ENCODE assay signal across 23 cellular contexts in the genomic region with DNA sequence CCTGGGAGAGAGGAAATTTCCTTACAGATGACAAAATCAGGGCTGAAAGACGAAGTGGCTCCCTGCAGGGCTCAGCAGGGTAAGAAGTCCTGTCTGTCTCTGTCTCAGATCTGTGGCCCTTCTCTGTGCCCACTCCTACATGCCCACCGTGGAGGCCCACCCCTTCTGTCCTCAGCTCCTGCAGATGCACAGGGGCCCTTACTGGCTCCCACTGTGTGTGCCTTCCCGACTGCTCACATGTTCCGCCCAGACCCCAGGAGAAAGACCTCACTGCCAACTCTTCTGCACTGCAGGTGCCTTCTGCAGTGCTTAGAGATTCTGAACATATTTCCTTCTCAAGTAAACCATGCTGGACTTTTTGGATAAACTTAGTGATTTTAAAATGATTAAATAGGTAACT. TPM values are rescaled to one million over a fixed set of nuclear protein-coding genes. Genes with fewer than 3 reads are reported as not detected.
DNase-seq lines count a peak whose midpoint lies in the region; ATAC-seq and TF ChIP-seq lines count a peak whose summit lies in the region.
"Had no signal": no experiment of that assay in that cellular context is flagged by ENCODE, and none has a peak within 500 bp of the region (broad histone marks: within the 10 kb centered on the region; RNA-seq: fewer than 3 reads in every experiment).

No MANE protein-coding gene starts in this region.

- H3F3A ChIP-seq in GM23338 (replicated peaks; ENCODE audit: low read depth) = no peaks in the 10 kb centered on the region

- no peak overlapping the region for H3K4me2 ChIP-seq in GM23338
- H3K4me2 ChIP-seq in osteoblast (ENCODE audit: insufficient read depth, low read length) = no peak overlapping the region
- H3K4me2 ChIP-seq: SK-N-SH had no signal

- H3K27me3 Mint-ChIP-seq in GM23338 (ENCODE audit: insufficient read depth, low read depth, poor library complexity) (peaks cover 37% of the 10 kb centered on the region), natural killer cell (ENCODE audit: low read depth in 2 of 2) (peaks cover 48 to 54% of the 10 kb centered on the region in 2 donors)
- H3K27me3 Mint-ChIP-seq in activated T-helper 1 cell treated with anti-CD3 and anti-CD28 coated beads, Interleukin-12 subunit alpha, Interleukin-12 subunit beta, Interleukin-2, Interleukin-4 antibody, amounts not matched to agents 30 ng/mL and 10 ng/mL and 1 ng/mL, durations not matched to agents 14 hours and 24 hours and 36 hours (ENCODE audit: insufficient read depth) = peaks cover 66% of the 10 kb centered on the region
- H3K27me3 Mint-ChIP-seq in activated naive CD4-positive, alpha-beta T cell treated with anti-CD3 and anti-CD28 coated beads for 36 hours (ENCODE audit: low read depth) = peaks cover 56% of the 10 kb centered on the region

- peaks cover 29% of the 10 kb centered on the region for H3K4me1 Mint-ChIP-seq in GM23338
- peaks cover 5% of the 10 kb centered on the region for H3K4me1 Mint-ChIP-seq in activated T-helper 1 cell treated with anti-CD3 and anti-CD28 coated beads, Interleukin-12 subunit alpha, Interleukin-12 subunit beta, Interleukin-2, Interleukin-4 antibody, amounts not matched to agents 30 ng/mL and 10 ng/mL and 1 ng/mL, durations not matched to agents 14 hours and 24 hours and 36 hours (ENCODE audit: low read depth)
- H3K4me1 Mint-ChIP-seq in natural killer cell = peaks cover 5 to 9% of the 10 kb centered on the region in 2 donors
- peaks cover 4% of the 10 kb centered on the region for H3K4me1 Mint-ChIP-seq in activated naive CD4-positive, alpha-beta T cell treated with anti-CD3 and anti-CD28 coated beads for 36 hours (ENCODE audit: low read depth)

- H3K79me2 ChIP-seq in GM23338 (replicated peaks; ENCODE audit: insufficient read depth) (peaks cover 17% of the 10 kb centered on the region), osteoblast (ENCODE audit: insufficient read depth, low read length) (no peaks in the 10 kb centered on the region)

- ATAC-seq in GM23338 (no peak), natural killer cell (no peak), SK-N-SH treated with all-trans-retinoic acid at 6 μM for 48 hours (no peak), HG02678 (IDR thresholded peaks at IDR 0.05; ENCODE audit: unreplicated experiment) (no peak)
- ATAC-seq: HepG2 had no signal

- H3K9me3 ChIP-seq in osteoblast (ENCODE audit: low read depth, low read length) = no peaks in the 10 kb centered on the region
- H3K9me3 ChIP-seq: SK-N-SH had no signal

- H3K27ac ChIP-seq in GM23338 (ENCODE audit: low read depth) (no peak overlapping the region), osteoblast (ENCODE audit: low read depth, low read length) (no peak overlapping the region)
- H3K27ac ChIP-seq: C4-2B had no signal

- no peaks in the 10 kb centered on the region for H3K9me3 Mint-ChIP-seq in GM23338
- no peaks in the 10 kb centered on the region for H3K9me3 Mint-ChIP-seq in activated T-helper 1 cell treated with anti-CD3 and anti-CD28 coated beads, Interleukin-12 subunit alpha, Interleukin-12 subunit beta, Interleukin-2, Interleukin-4 antibody, amounts not matched to agents 30 ng/mL and 10 ng/mL and 1 ng/mL, durations not matched to agents 14 hours and 24 hours and 36 hours
- peaks cover 0 to 3% of the 10 kb centered on the region in 2 donors for H3K9me3 Mint-ChIP-seq in natural killer cell
- H3K9me3 Mint-ChIP-seq in activated naive CD4-positive, alpha-beta T cell treated with anti-CD3 and anti-CD28 coated beads for 36 hours = no peaks in the 10 kb centered on the region

- intact Hi-C loops in activated T-helper 1 cell treated with anti-CD3 and anti-CD28 coated beads, Interleukin-12 subunit alpha, Interleukin-12 subunit beta, Interleukin-2, Interleukin-4 antibody, amounts not matched to agents 30 ng/mL and 10 ng/mL and 1 ng/mL, durations not matched to agents 14 hours and 24 hours and 36 hours (cut with micrococcal nuclease) = loop anchor here (10.0 kb wide), 1 partner anchor 1478 kb away; a partner anchor contains a TSS
- intact Hi-C loops in natural killer cell (cut with micrococcal nuclease) = no loop called here
- intact Hi-C loops in activated naive CD4-positive, alpha-beta T cell treated with anti-CD3 and anti-CD28 coated beads for 36 hours (cut with micrococcal nuclease) = no loop called here

- TF ChIP-seq CTCF in GM23338 (conservative IDR thresholded peaks at IDR 0.05; ENCODE audit: low read depth in 2 of 2) (no peak), natural killer cell (IDR thresholded peaks at IDR 0.05) (no peak), osteoblast (IDR thresholded peaks at IDR 0.05; ENCODE audit: extremely low read depth, low read depth, low read length) (no peak)

- H3K4me3 ChIP-seq in GM23338 = no peak overlapping the region
- H3K4me3 ChIP-seq in osteoblast (ENCODE audit: insufficient read depth, low read length) = no peak overlapping the region

- peaks cover 23% of the 10 kb centered on the region for H3K4me1 ChIP-seq in GM23338 (ENCODE audit: insufficient read depth)
- H3K4me1 ChIP-seq in osteoblast (ENCODE audit: insufficient read depth, low read length) = peaks cover 9% of the 10 kb centered on the region

- H3K4me3 Mint-ChIP-seq in GM23338 (peak overlapping the region; percentile 19; the same call in 2 of the 3 replicates), natural killer cell (peak overlapping the region; percentile 71)
- H3K4me3 Mint-ChIP-seq in activated T-helper 1 cell treated with anti-CD3 and anti-CD28 coated beads, Interleukin-12 subunit alpha, Interleukin-12 subunit beta, Interleukin-2, Interleukin-4 antibody, amounts not matched to agents 30 ng/mL and 10 ng/mL and 1 ng/mL, durations not matched to agents 14 hours and 24 hours and 36 hours = peak overlapping the region; percentile 3
- no peak overlapping the region for H3K4me3 Mint-ChIP-seq in activated naive CD4-positive, alpha-beta T cell treated with anti-CD3 and anti-CD28 coated beads for 36 hours

- H3K27me3 ChIP-seq in GM23338 (ENCODE audit: insufficient read depth) = peaks cover 30% of the 10 kb centered on the region
- peaks cover 49% of the 10 kb centered on the region for H3K27me3 ChIP-seq in osteoblast (ENCODE audit: insufficient read depth, low read length)

- no peaks in the 10 kb centered on the region for H4K20me1 ChIP-seq in GM23338 (replicated peaks; ENCODE audit: insufficient read depth)
- H4K20me1 ChIP-seq in osteoblast (ENCODE audit: insufficient read depth, low read length) = no peaks in the 10 kb centered on the region

- H3K27ac Mint-ChIP-seq in GM23338 (no peak overlapping the region), natural killer cell (no peak overlapping the region)
- H3K27ac Mint-ChIP-seq in activated T-helper 1 cell treated with anti-CD3 and anti-CD28 coated beads, Interleukin-12 subunit alpha, Interleukin-12 subunit beta, Interleukin-2, Interleukin-4 antibody, amounts not matched to agents 30 ng/mL and 10 ng/mL and 1 ng/mL, durations not matched to agents 14 hours and 24 hours and 36 hours = no peak overlapping the region
- H3K27ac Mint-ChIP-seq in activated naive CD4-positive, alpha-beta T cell treated with anti-CD3 and anti-CD28 coated beads for 36 hours = no peak overlapping the region

- no peak overlapping the region for H2AFZ ChIP-seq in GM23338
- no peak overlapping the region for H2AFZ ChIP-seq in osteoblast (ENCODE audit: low read length)

- H3K36me3 Mint-ChIP-seq in GM23338 (ENCODE audit: low read depth) (no peaks in the 10 kb centered on the region), natural killer cell (no peaks in the 10 kb centered on the region)
- no peaks in the 10 kb centered on the region for H3K36me3 Mint-ChIP-seq in activated T-helper 1 cell treated with anti-CD3 and anti-CD28 coated beads, Interleukin-12 subunit alpha, Interleukin-12 subunit beta, Interleukin-2, Interleukin-4 antibody, amounts not matched to agents 30 ng/mL and 10 ng/mL and 1 ng/mL, durations not matched to agents 14 hours and 24 hours and 36 hours (ENCODE audit: low read depth)
- no peaks in the 10 kb centered on the region for H3K36me3 Mint-ChIP-seq in activated naive CD4-positive, alpha-beta T cell treated with anti-CD3 and anti-CD28 coated beads for 36 hours (ENCODE audit: low read depth)

- no peaks in the 10 kb centered on the region for H3K9me2 ChIP-seq in GM23338 (ENCODE audit: insufficient read depth)
- H3K9me2 ChIP-seq: SK-N-SH had no signal

- H3K36me3 ChIP-seq in GM23338 (ENCODE audit: insufficient read depth) (no peaks in the 10 kb centered on the region), osteoblast (ENCODE audit: insufficient read depth, low read length) (no peaks in the 10 kb centered on the region)

- CTCF ChIA-PET in activated naive CD4-positive, alpha-beta T cell treated with anti-CD3 and anti-CD28 coated beads for 36 hours (lab: Charles Lee) = interaction anchor here (1.2 kb wide), 1 partner anchor 19 kb away, joined by 3 read pairs; no protein-coding TSS in a partner anchor

- DNase-seq in GM23338 (ENCODE audit: low spot score) (no peak), natural killer cell (no peak), osteoblast (ENCODE audit: insufficient read length, low spot score, missing footprints) (peak; percentile 55)
- DNase-seq in activated T-helper 1 cell treated with anti-CD3 and anti-CD28 coated beads, Interleukin-12 subunit alpha, Interleukin-12 subunit beta, Interleukin-2, Interleukin-4 antibody, amounts not matched to agents 30 ng/mL and 10 ng/mL and 1 ng/mL, durations not matched to agents 14 hours and 24 hours and 36 hours (ENCODE audit: low spot score) = no peak
- DNase-seq in activated naive CD4-positive, alpha-beta T cell treated with anti-CD3 and anti-CD28 coated beads for 36 hours = no peak
- DNase-seq: Calu3, DMS79 treated with DMSO at 0.1 percent for 48 hours, GF-D8, HCEC 1CT, Karpas-422, NCI-H1092, NCI-H1436, NCI-H187, NCI-H2081 treated with DMSO at 0.1 percent for 48 hours, NCI-H2171, NCI-H345, NCI-H510A treated with DMSO at 0.1 percent for 48 hours, NCI-H748 treated with DMSO at 0.1 percent for 48 hours, SK-N-SH had no signal

TF ChIP-seq in GM23338, 12 proteins besides CTCF, POLR2A, EP300 and RAD21:
- no peak for TF ChIP-seq EZH2 (IDR thresholded peaks at IDR 0.05; ENCODE audit: low read depth, unreplicated experiment)
- TF ChIP-seq EZH2phosphoT487 (IDR thresholded peaks at IDR 0.05; ENCODE audit: unreplicated experiment) = no peak
TF ChIP-seq in GM23338: peak in this region for 0.

TF ChIP-seq in SK-N-SH treated with all-trans-retinoic acid at 6 μM for 48 hours, 23 proteins besides CTCF, POLR2A, EP300 and RAD21 (continues in another document):
- TF ChIP-seq GLIS3 (CRISPR knock-in tag; IDR thresholded peaks at IDR 0.05) (no peak), SNAI2 (CRISPR knock-in tag; IDR thresholded peaks at IDR 0.05) (no peak), ZFP3 (CRISPR knock-in tag; IDR thresholded peaks at IDR 0.05) (no peak), TCF4 (CRISPR knock-in tag; IDR thresholded peaks at IDR 0.05; ENCODE audit: borderline replicate concordance) (no peak)

RNA-seq across cellular contexts. Expression of a gene that starts 1.9 kb away (rescaled TPM):
- 62.4 and 80.0 TPM in 2 replicates for total RNA-seq in GM23338 (2014; rRNA removed; shearing (Covaris generic))
- polyA plus RNA-seq in GM23338 (2016; fragmentation: Nextera tagmentation; extraction: Ambion mirVana) = 20.6 and 23.2 TPM in 2 replicates
- 0.07 TPM in 1 of 2 replicates, not detected in the other for total RNA-seq in activated T-helper 1 cell treated with anti-CD3 and anti-CD28 coated beads, Interleukin-12 subunit alpha, Interleukin-12 subunit beta, Interleukin-2, Interleukin-4 antibody, amounts not matched to agents 30 ng/mL and 10 ng/mL and 1 ng/mL, durations not matched to agents 14 hours and 24 hours and 36 hours
- not detected for total RNA-seq in natural killer cell
- 1.8 and 2.7 TPM in 2 replicates for total RNA-seq in osteoblast
- total RNA-seq in activated naive CD4-positive, alpha-beta T cell treated with anti-CD3 and anti-CD28 coated beads for 36 hours = under 1 TPM; 0.14 to 0.22 TPM
- total RNA-seq: HepG2 had no signal
- polyA plus RNA-seq: HepG2 had no signal

Comparison
In these comparisons a context has a peak if more than half of its experiments do, and no peak if none do; other contexts are left out.
1. RNA of a gene that starts 1.9 kb away (total RNA-seq): 62.4 to 80.0 TPM in GM23338; 1.8 to 2.7 TPM in osteoblast, 0.14 to 0.22 TPM in activated naive CD4-positive, alpha-beta T cell treated with anti-CD3 and anti-CD28 coated beads for 36 hours, 0.07 TPM in activated T-helper 1 cell treated with anti-CD3 and anti-CD28 coated beads, Interleukin-12 subunit alpha, Interleukin-12 subunit beta, Interleukin-2, Interleukin-4 antibody, amounts not matched to agents 30 ng/mL and 10 ng/mL and 1 ng/mL, durations not matched to agents 14 hours and 24 hours and 36 hours and not detected in natural killer cell; every median in the first group is over 10 times any median in the second.